8 cellular contexts compared by ENCODE assay signal in the genomic region with DNA sequence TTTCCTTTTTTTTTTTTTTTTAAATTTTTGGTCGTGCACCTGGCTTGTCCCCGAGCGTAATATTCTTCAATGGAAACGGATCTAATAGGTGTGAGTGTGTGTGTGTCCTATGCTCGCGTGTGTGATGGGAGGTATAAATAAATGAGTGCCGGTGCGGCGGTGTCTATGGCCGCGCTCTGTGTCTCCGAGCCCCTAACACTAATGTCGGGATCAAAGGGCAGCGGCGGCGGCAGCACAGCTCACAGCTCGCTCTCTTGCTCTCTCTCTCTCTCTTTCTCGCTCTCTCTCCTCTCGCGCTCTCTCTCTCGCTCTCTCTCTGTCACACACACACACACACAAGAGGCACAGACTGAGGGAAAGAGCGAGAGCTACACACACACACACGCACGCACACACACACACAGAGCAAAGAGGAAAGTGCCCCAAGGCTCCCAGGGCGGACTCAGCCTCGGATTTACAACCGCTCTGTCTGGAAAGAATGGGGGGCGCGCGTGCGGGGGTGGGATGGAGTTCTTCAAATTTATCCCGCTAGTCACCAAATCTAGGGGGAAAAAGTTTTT. TPM values are rescaled to one million over a fixed set of nuclear protein-coding genes. Genes with fewer than 3 reads are reported as not detected.
DNase-seq lines count a peak whose midpoint lies in the region; ATAC-seq and TF ChIP-seq lines count a peak whose summit lies in the region.

A gene with protein sequence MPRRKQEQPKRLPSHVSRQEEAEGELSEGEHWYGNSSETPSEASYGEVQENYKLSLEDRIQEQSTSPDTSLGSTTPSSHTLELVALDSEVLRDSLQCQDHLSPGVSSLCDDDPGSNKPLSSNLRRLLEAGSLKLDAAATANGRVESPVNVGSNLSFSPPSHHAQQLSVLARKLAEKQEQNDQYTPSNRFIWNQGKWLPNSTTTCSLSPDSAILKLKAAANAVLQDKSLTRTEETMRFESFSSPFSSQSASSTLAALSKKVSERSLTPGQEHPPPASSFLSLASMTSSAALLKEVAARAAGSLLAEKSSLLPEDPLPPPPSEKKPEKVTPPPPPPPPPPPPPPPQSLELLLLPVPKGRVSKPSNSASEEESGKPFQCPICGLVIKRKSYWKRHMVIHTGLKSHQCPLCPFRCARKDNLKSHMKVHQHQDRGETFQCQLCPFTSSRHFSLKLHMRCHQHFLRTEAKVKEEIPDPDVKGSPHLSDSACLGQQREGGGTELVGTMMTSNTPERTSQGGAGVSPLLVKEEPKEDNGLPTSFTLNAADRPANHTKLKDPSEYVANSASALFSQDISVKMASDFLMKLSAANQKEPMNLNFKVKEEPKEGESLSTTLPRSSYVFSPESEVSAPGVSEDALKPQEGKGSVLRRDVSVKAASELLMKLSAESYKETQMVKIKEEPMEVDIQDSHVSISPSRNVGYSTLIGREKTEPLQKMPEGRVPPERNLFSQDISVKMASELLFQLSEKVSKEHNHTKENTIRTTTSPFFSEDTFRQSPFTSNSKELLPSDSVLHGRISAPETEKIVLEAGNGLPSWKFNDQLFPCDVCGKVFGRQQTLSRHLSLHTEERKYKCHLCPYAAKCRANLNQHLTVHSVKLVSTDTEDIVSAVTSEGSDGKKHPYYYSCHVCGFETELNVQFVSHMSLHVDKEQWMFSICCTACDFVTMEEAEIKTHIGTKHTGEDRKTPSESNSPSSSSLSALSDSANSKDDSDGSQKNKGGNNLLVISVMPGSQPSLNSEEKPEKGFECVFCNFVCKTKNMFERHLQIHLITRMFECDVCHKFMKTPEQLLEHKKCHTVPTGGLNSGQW (minus strand): TSS at position 206 of the 560 bp plus-strand sequence. CDS start 416 bp downstream, outside the sequence.

- H3K4me1 ChIP-seq in PC-3 (ENCODE audit: insufficient read depth, low read length) = peaks cover 31% of the 10 kb centered on the region

- intact Hi-C loops in PC-3 (cut with micrococcal nuclease) = loop anchor here (1.0 to 5.0 kb wide), 6 partner anchors 98 to 756 kb away; a partner anchor contains a TSS

- peak within 1 kb of the TSS; percentile 75 for H3K9ac ChIP-seq in PC-3 (ENCODE audit: low read length)

- no peaks in the 10 kb centered on the region for H3K36me3 ChIP-seq in PC-3 (ENCODE audit: low read depth, low read length)

- H3K4me3 Mint-ChIP-seq in naive thymus-derived CD8-positive, alpha-beta T cell = peak within 1 kb of the TSS; percentile 93 to 99 (median 96)

- H3K27ac ChIP-seq in PC-3 (ENCODE audit: low read length) = peak within 1 kb of the TSS; percentile 58

- ATAC-seq in GM18868 (IDR thresholded peaks at IDR 0.05; ENCODE audit: unreplicated experiment) (peak; percentile 27), HG03378 (IDR thresholded peaks at IDR 0.05; ENCODE audit: unreplicated experiment) (peak; percentile 30), PC-3 (peak; percentile 21)
- ATAC-seq in naive thymus-derived CD8-positive, alpha-beta T cell = peak; percentile 52 to 54
- ATAC-seq in stimulated activated naive CD8-positive, alpha-beta T cell treated with anti-CD3 and anti-CD28 coated beads, Interleukin-15, Interleukin-2, amounts not matched to agents 100 U/mL and 50 U/mL, for 24 hours = peak; percentile 56

- POLR2A ChIA-PET in AG04449 (lab: Yijun Ruan, JAX) = interaction anchor here (0.6 to 1.1 kb wide), 4 partner anchors 28 to 1007 kb away, joined by 3 read pairs; a partner anchor contains a TSS
- POLR2A ChIA-PET in PC-3 (lab: Charles Lee; ENCODE audit: unreplicated experiment) = interaction anchor here (0.7 to 0.8 kb wide), 3 partner anchors 206 to 581 kb away, joined by 3 to 8 read pairs (median 5); a partner anchor contains a TSS
- POLR2A ChIA-PET in naive thymus-derived CD8-positive, alpha-beta T cell (lab: Charles Lee) = interaction anchor here (0.6 to 1.3 kb wide), 5 partner anchors 18 to 351 kb away, joined by 3 to 4 read pairs (median 3); no protein-coding TSS in a partner anchor

- CTCF ChIA-PET in AG04449 (lab: Yijun Ruan, JAX) (interaction anchor here (0.7 to 0.8 kb wide), 4 partner anchors 17 to 319 kb away, joined by 3 read pairs; a partner anchor contains a TSS), PC-3 (lab: Charles Lee) (interaction anchor here (0.6 kb wide), 1 partner anchor 216 kb away, joined by 9 read pairs; no protein-coding TSS in a partner anchor)

- peaks cover 6% of the 10 kb centered on the region for H3F3A ChIP-seq in PC-3 (ENCODE audit: low read length, unreplicated experiment)

- H3K9me2 ChIP-seq in PC-3 (replicated peaks; ENCODE audit: low read length) = no peaks in the 10 kb centered on the region

- BruUV-seq in PC-3 (replicated peaks; lab: Mats Ljungman, UMichigan) = no TSS peak

- no peak for DNase-seq in AG04449 (ENCODE audit: low read depth, low spot score)
- peak; percentile 56 for DNase-seq in PC-3
- peak; percentile 35 to 43 for DNase-seq in activated T-helper 1 cell treated with anti-CD3 and anti-CD28 coated beads, Interleukin-2, amount 50 U/mL, for 16 hours (ENCODE audit: low read depth in 1 of 2, low spot score in 1 of 2)
- DNase-seq in fibroblast of peridontal ligament (ENCODE audit: extremely low read depth) = peak; percentile 77
- DNase-seq in naive thymus-derived CD8-positive, alpha-beta T cell = peak; percentile 38 to 87 (median 70)
- DNase-seq in stimulated activated naive CD8-positive, alpha-beta T cell treated with anti-CD3 and anti-CD28 coated beads, Interleukin-15, Interleukin-2, amounts not matched to agents 100 U/mL and 50 U/mL, for 24 hours = peak; percentile 62

- no peaks in the 10 kb centered on the region for H3K9me3 Mint-ChIP-seq in naive thymus-derived CD8-positive, alpha-beta T cell

- peaks cover 34% of the 10 kb centered on the region for H3K79me2 ChIP-seq in PC-3 (ENCODE audit: low read length)

- H3K4me3 ChIP-seq in AG04449 (ENCODE audit: low read depth, low read length) (peak within 1 kb of the TSS; percentile 87), PC-3 (ENCODE audit: low read length) (peak within 1 kb of the TSS; percentile 93)

- TF ChIP-seq CTCF in AG04449 (IDR thresholded peaks at IDR 0.05; ENCODE audit: insufficient read depth, low read length, missing control alignments) = no peak
- TF ChIP-seq CTCF in PC-3 (conservative IDR thresholded peaks at IDR 0.05; ENCODE audit: low read depth, low read length) = no peak

- peaks cover 25 to 38% (median 36%) of the 10 kb centered on the region in 4 donors for H3K4me1 Mint-ChIP-seq in naive thymus-derived CD8-positive, alpha-beta T cell

- peak within 1 kb of the TSS; percentile 83 for H3K4me2 ChIP-seq in PC-3 (ENCODE audit: low read length)

- H4K20me1 ChIP-seq in PC-3 (ENCODE audit: low read length) = no peaks in the 10 kb centered on the region

- H3K27me3 ChIP-seq in PC-3 (ENCODE audit: low read length) = no peaks in the 10 kb centered on the region

- peak within 1 kb of the TSS; percentile 90 to 98 (median 96) for H3K27ac Mint-ChIP-seq in naive thymus-derived CD8-positive, alpha-beta T cell

- no peaks in the 10 kb centered on the region for H3K9me3 ChIP-seq in PC-3 (ENCODE audit: low read length)

- H3K36me3 Mint-ChIP-seq in naive thymus-derived CD8-positive, alpha-beta T cell = no peaks in the 10 kb centered on the region

- peaks cover 0 to 3% (median 0%) of the 10 kb centered on the region in 5 donors for H3K27me3 Mint-ChIP-seq in naive thymus-derived CD8-positive, alpha-beta T cell

- peak within 1 kb of the TSS; percentile 96 for H2AFZ ChIP-seq in PC-3 (ENCODE audit: low read length)

RNA-seq across cellular contexts. Expression of the gene that starts here (rescaled TPM):
- total RNA-seq in PC-3 (2014; rRNA removed) = 9.8 and 12.0 TPM in 2 replicates
- 10 to 100 TPM; 39.8 to 41.4 TPM for total RNA-seq in naive thymus-derived CD8-positive, alpha-beta T cell
- 1 to 10 TPM; 3.7 to 9.0 (median 7.1) TPM for polyA plus RNA-seq in naive thymus-derived CD8-positive, alpha-beta T cell
